In genomic region chr17:41915020-41915419, GRCh38 we compare ENCODE assay signal across 17 cellular contexts. TPM values are rescaled to one million over a fixed set of nuclear protein-coding genes. Genes with fewer than 3 reads are reported as not detected.
DNase-seq lines count a peak whose midpoint lies in the region; ATAC-seq and TF ChIP-seq lines count a peak whose summit lies in the region.
"Had no signal": no experiment of that assay in that cellular context is flagged by ENCODE, and none has a peak within 500 bp of the region (broad histone marks: within the 10 kb centered on the region; RNA-seq: fewer than 3 reads in every experiment).

No MANE protein-coding gene starts in this region.

- H3K9me3 ChIP-seq in SK-N-MC (ENCODE audit: low read depth, low read length) (no peaks in the 10 kb centered on the region), SJCRH30 (replicated peaks) (no peaks in the 10 kb centered on the region)

- no peaks in the 10 kb centered on the region for H3K9me2 ChIP-seq in GM23338 (ENCODE audit: insufficient read depth)

- H3K27me3 ChIP-seq in GM23338 (ENCODE audit: insufficient read depth) (no peaks in the 10 kb centered on the region), SJCRH30 (no peaks in the 10 kb centered on the region)

- DNase-seq in GM23338 (ENCODE audit: low spot score) = no peak
- DNase-seq in SK-N-MC (ENCODE audit: low read depth, low spot score) = no peak
- no peak for DNase-seq in epithelial cell of prostate (ENCODE audit: low read depth, low spot score)
- no peak for DNase-seq in progenitor cell of endocrine pancreas (ENCODE audit: low spot score, unreplicated experiment)
- DNase-seq in SJCRH30 = no peak
- DNase-seq: activated CD4-positive, CD25-positive, alpha-beta regulatory T cell; activated CD8-positive, alpha-beta memory T cell treated with anti-CD3 and anti-CD28 coated beads, Interleukin-2, amount 50 U/mL, for 48 hours; activated naive CD8-positive, alpha-beta T cell treated with anti-CD3 and anti-CD28 coated beads, Interleukin-2, amount 10 ng/mL, durations not matched to agents 7 days and 5 days; effector memory CD8-positive, alpha-beta T cell; MV-4-11; NCI-H774; RPMI8226; stimulated activated CD4-positive, alpha-beta T cell treated with anti-CD3 and anti-CD28 coated beads, Interleukin-4, amount 100 ng/mL, for 1 hour; T-helper 1 cell had no signal

- H3K36me3 Mint-ChIP-seq in GM23338 (ENCODE audit: low read depth) (peaks cover 66% of the 10 kb centered on the region), progenitor cell of endocrine pancreas (ENCODE audit: insufficient read depth) (peaks cover 14% of the 10 kb centered on the region)

- peaks cover 35% of the 10 kb centered on the region for H3F3A ChIP-seq in GM23338 (replicated peaks; ENCODE audit: low read depth)

- H3K79me2 ChIP-seq in GM23338 (replicated peaks; ENCODE audit: insufficient read depth) = peaks cover 84% of the 10 kb centered on the region

- peak overlapping the region; percentile 89 for H3K27ac ChIP-seq in GM23338 (ENCODE audit: low read depth)
- peak overlapping the region; percentile 55 for H3K27ac ChIP-seq in SK-N-MC
- H3K27ac ChIP-seq in epithelial cell of prostate = peak overlapping the region; percentile 13
- no peak overlapping the region for H3K27ac ChIP-seq in SJCRH30

- no peak for TF ChIP-seq CTCF in GM23338 (conservative IDR thresholded peaks at IDR 0.05; ENCODE audit: low read depth in 2 of 2)
- TF ChIP-seq CTCF in progenitor cell of endocrine pancreas (IDR thresholded peaks at IDR 0.05; ENCODE audit: unreplicated experiment) = no peak

- no peak overlapping the region for H3K9ac ChIP-seq in SK-N-MC (ENCODE audit: insufficient read length)

- H3K9me3 Mint-ChIP-seq in GM23338 (no peaks in the 10 kb centered on the region; the same call in 2 of the 3 replicates), progenitor cell of endocrine pancreas (ENCODE audit: low read depth) (no peaks in the 10 kb centered on the region)
- H3K9me3 Mint-ChIP-seq: activated naive CD8-positive, alpha-beta T cell treated with anti-CD3 and anti-CD28 coated beads, Interleukin-2, amount 10 ng/mL, durations not matched to agents 7 days and 5 days; central memory CD8-positive, alpha-beta T cell; effector memory CD8-positive, alpha-beta T cell had no signal

- H3K4me1 ChIP-seq in GM23338 (ENCODE audit: insufficient read depth) (peaks cover 40% of the 10 kb centered on the region), SJCRH30 (peaks cover 6% of the 10 kb centered on the region; the same call in 1 of the 2 replicates)

- peak overlapping the region; percentile 94 for H3K4me2 ChIP-seq in GM23338

- ATAC-seq in GM23338 (no peak), HG02852 (IDR thresholded peaks at IDR 0.05; ENCODE audit: unreplicated experiment) (no peak), GM21786 (IDR thresholded peaks at IDR 0.05; ENCODE audit: unreplicated experiment) (no peak)
- ATAC-seq: effector memory CD8-positive, alpha-beta T cell had no signal

- H3K4me3 Mint-ChIP-seq in GM23338 = peak overlapping the region; percentile 47; the same call in 2 of the 3 replicates
- peak overlapping the region; percentile 16 for H3K4me3 Mint-ChIP-seq in progenitor cell of endocrine pancreas (ENCODE audit: low read depth)
- H3K4me3 Mint-ChIP-seq: activated naive CD8-positive, alpha-beta T cell treated with anti-CD3 and anti-CD28 coated beads, Interleukin-2, amount 10 ng/mL, durations not matched to agents 7 days and 5 days had no signal

- H2AFZ ChIP-seq in GM23338 = no peak overlapping the region

- H3K4me3 ChIP-seq in GM23338 = peak overlapping the region; percentile 99; the same call in 1 of the 2 replicates
- H3K4me3 ChIP-seq in SK-N-MC = peak overlapping the region; percentile 39; the same call in 1 of the 2 replicates
- no peak overlapping the region for H3K4me3 ChIP-seq in SJCRH30

- H3K27me3 Mint-ChIP-seq in GM23338 (ENCODE audit: insufficient read depth, low read depth, poor library complexity) = peaks cover 13% of the 10 kb centered on the region
- H3K27me3 Mint-ChIP-seq in progenitor cell of endocrine pancreas = no peaks in the 10 kb centered on the region
- H3K27me3 Mint-ChIP-seq: activated naive CD8-positive, alpha-beta T cell treated with anti-CD3 and anti-CD28 coated beads, Interleukin-2, amount 10 ng/mL, durations not matched to agents 7 days and 5 days; central memory CD8-positive, alpha-beta T cell; effector memory CD8-positive, alpha-beta T cell had no signal

- H3K36me3 ChIP-seq in GM23338 (ENCODE audit: insufficient read depth) = peaks cover 32% of the 10 kb centered on the region
- H3K36me3 ChIP-seq in SK-N-MC (ENCODE audit: insufficient read depth, low read length) = peaks cover 39% of the 10 kb centered on the region
- peaks cover 34% of the 10 kb centered on the region for H3K36me3 ChIP-seq in SJCRH30

- H4K20me1 ChIP-seq in GM23338 (replicated peaks; ENCODE audit: insufficient read depth) = peaks cover 78% of the 10 kb centered on the region

- peak overlapping the region; percentile 76; the same call in 1 of the 2 replicates for H3K27ac Mint-ChIP-seq in GM23338
- peak overlapping the region; percentile 85 for H3K27ac Mint-ChIP-seq in progenitor cell of endocrine pancreas

- H3K4me1 Mint-ChIP-seq in GM23338 (peaks cover 44% of the 10 kb centered on the region), progenitor cell of endocrine pancreas (ENCODE audit: low read depth) (peaks cover 46% of the 10 kb centered on the region)

TF ChIP-seq in GM23338, 12 proteins besides CTCF, POLR2A, EP300 and RAD21 (continues in another document):
- TF ChIP-seq ETS1 (IDR thresholded peaks at IDR 0.05) (no peak), EZH2phosphoT487 (IDR thresholded peaks at IDR 0.05; ENCODE audit: unreplicated experiment) (no peak), ZNF331 (CRISPR knock-in tag; IDR thresholded peaks at IDR 0.05; ENCODE audit: low read depth) (no peak), STAT1 (IDR thresholded peaks at IDR 0.05; ENCODE audit: unreplicated experiment) (no peak)

RNA-seq across cellular contexts. Expression of gene ACLY, which starts 3.7 kb away (rescaled TPM):
- 412 and 439 TPM in 2 replicates for total RNA-seq in GM23338 (2014; rRNA removed; shearing (Covaris generic))
- polyA plus RNA-seq in GM23338 (2016; fragmentation: Nextera tagmentation; extraction: Ambion mirVana) = 119 and 121 TPM in 2 replicates
- 186 and 188 TPM in 2 replicates for total RNA-seq in progenitor cell of endocrine pancreas
- total RNA-seq in SJCRH30 (2014; rRNA removed; shearing (Covaris generic)) = 137 and 141 TPM in 2 replicates

RNA-seq across cellular contexts. Expression of gene ODAD4, which starts 15.4 kb away (rescaled TPM):
- total RNA-seq in GM23338 (2014; rRNA removed; shearing (Covaris generic)) = 0.12 and 1.8 TPM in 2 replicates
- 0.54 and 1.7 TPM in 2 replicates for polyA plus RNA-seq in GM23338 (2016; fragmentation: Nextera tagmentation; extraction: Ambion mirVana)
- total RNA-seq in progenitor cell of endocrine pancreas = 6.3 and 7.1 TPM in 2 replicates
- 0.15 and 0.24 TPM in 2 replicates for total RNA-seq in SJCRH30 (2014; rRNA removed; shearing (Covaris generic))

RNA-seq across cellular contexts. Expression of gene KLHL11, which starts 49.8 kb away (rescaled TPM):
- 23.7 and 25.5 TPM in 2 replicates for total RNA-seq in GM23338 (2014; rRNA removed; shearing (Covaris generic))
- 6.8 and 8.7 TPM in 2 replicates for polyA plus RNA-seq in GM23338 (2016; fragmentation: Nextera tagmentation; extraction: Ambion mirVana)
- total RNA-seq in progenitor cell of endocrine pancreas = 16.9 and 19.6 TPM in 2 replicates
- 22.4 and 23.8 TPM in 2 replicates for total RNA-seq in SJCRH30 (2014; rRNA removed; shearing (Covaris generic))

RNA-seq across cellular contexts. Expression of gene CNP, which starts 51.6 kb away (rescaled TPM):
- total RNA-seq in GM23338 (2014; rRNA removed; shearing (Covaris generic)) = 40.3 and 47.8 TPM in 2 replicates
- polyA plus RNA-seq in GM23338 (2016; fragmentation: Nextera tagmentation; extraction: Ambion mirVana) = 28.3 and 30.8 TPM in 2 replicates
- 98.7 and 102 TPM in 2 replicates for total RNA-seq in progenitor cell of endocrine pancreas
- 101 and 105 TPM in 2 replicates for total RNA-seq in SJCRH30 (2014; rRNA removed; shearing (Covaris generic))
